In genomic region chr9:503881-504852, GRCh38 we compare ENCODE assay signal across 8 cellular contexts. TPM values are rescaled to one million over a fixed set of nuclear protein-coding genes. Genes with fewer than 3 reads are reported as not detected.
A peak's percentile ranks its signal among the peaks of the same experiment; 100 is the strongest.
DNase-seq lines count a peak whose midpoint lies in the region; ATAC-seq and TF ChIP-seq lines count a peak whose summit lies in the region.

Gene KANK1, plus strand, starts transcription at chr9:504695.

- H3K9ac ChIP-seq in endodermal cell (ENCODE audit: extremely low read depth, low read length, poor library complexity, severe bottlenecking), result peak within 1 kb of the TSS; percentile 64

- H3K36me3 Mint-ChIP-seq in endodermal cell (ENCODE audit: low read depth), result peaks cover 11% of the 10 kb centered on the region

- H3K27me3 ChIP-seq in endodermal cell (ENCODE audit: control insufficient read depth, insufficient read depth, low read length, poor library complexity, severe bottlenecking), result peaks cover 14% of the 10 kb centered on the region

- H3K4me1 ChIP-seq in endodermal cell (ENCODE audit: control insufficient read depth, insufficient read depth, low read length), result peaks cover 3% of the 10 kb centered on the region

- H3K4me3 ChIP-seq in endodermal cell (ENCODE audit: low read length), result peak within 1 kb of the TSS; percentile 87

- peak within 1 kb of the TSS; percentile 70 for H3K4me3 Mint-ChIP-seq in endodermal cell

- H3K4me1 Mint-ChIP-seq in endodermal cell, result peaks cover 9% of the 10 kb centered on the region

- DNase-seq in Ammon's horn (ENCODE audit: low spot score) (peak; percentile 65), NCI-H748 treated with DMSO at 0.1 percent for 48 hours (lab: John Stamatoyannopoulos, UW) (peak; percentile 50), endodermal cell (peak; percentile 90), mesenteric fat pad (ENCODE audit: low spot score) (no peak)
- DNase-seq in activated CD8-positive, alpha-beta memory T cell treated with anti-CD3 and anti-CD28 coated beads, Interleukin-2, amount 50 U/mL, for 1 hour (ENCODE audit: extremely low read depth), result peak; percentile 16
- DNase-seq in stimulated activated CD8-positive, alpha-beta memory T cell treated with anti-CD3 and anti-CD28 coated beads, Interleukin-15, amount 100 ng/mL, for 1 hour (ENCODE audit: low read depth), result peak; percentile 25

- peak within 1 kb of the TSS; percentile 89 for H3K27ac Mint-ChIP-seq in endodermal cell

- 1 to 2% methylated on average over 32 to 118 of the region's 119 CpGs for WGBS in endodermal cell (ENCODE audit: insufficient coverage in 1 of 2, insufficient read length in 1 of 2), 2 experiments

- H3K9me3 ChIP-seq in endodermal cell (ENCODE audit: control insufficient read depth, low read length), result no peaks in the 10 kb centered on the region

- peaks cover 39% of the 10 kb centered on the region for H3K27me3 Mint-ChIP-seq in endodermal cell (ENCODE audit: insufficient read depth)

- H3K36me3 ChIP-seq in endodermal cell (ENCODE audit: control insufficient read depth, insufficient read depth, low read length), result no peaks in the 10 kb centered on the region

- no peaks in the 10 kb centered on the region for H3K9me3 Mint-ChIP-seq in endodermal cell

- peak; percentile 87 for ATAC-seq in GM18907 (IDR thresholded peaks at IDR 0.05; ENCODE audit: unreplicated experiment)
- ATAC-seq in HG03159 (IDR thresholded peaks at IDR 0.05; ENCODE audit: unreplicated experiment), result peak; percentile 80

- H3K27ac ChIP-seq in endodermal cell (ENCODE audit: low read depth, low read length), result no peak within 1 kb of the TSS

- peak; percentile 37 for TF ChIP-seq CTCF in endodermal cell (conservative IDR thresholded peaks at IDR 0.05)

RNA-seq across cellular contexts. Expression of gene KANK1, which starts in this region (rescaled TPM):
- total RNA-seq in endodermal cell, result 10 to 100 TPM; 29.4 to 42.7 TPM
- 11.8 TPM for polyA plus RNA-seq in endodermal cell (2013, experiment 1 of 2)
- polyA plus RNA-seq in endodermal cell (2013, experiment 2 of 2), result 11.0 TPM
- total RNA-seq in mesenteric fat pad, result 122 TPM
